Comparison of ENCODE assay signal across 18 cellular contexts in the genomic region with DNA sequence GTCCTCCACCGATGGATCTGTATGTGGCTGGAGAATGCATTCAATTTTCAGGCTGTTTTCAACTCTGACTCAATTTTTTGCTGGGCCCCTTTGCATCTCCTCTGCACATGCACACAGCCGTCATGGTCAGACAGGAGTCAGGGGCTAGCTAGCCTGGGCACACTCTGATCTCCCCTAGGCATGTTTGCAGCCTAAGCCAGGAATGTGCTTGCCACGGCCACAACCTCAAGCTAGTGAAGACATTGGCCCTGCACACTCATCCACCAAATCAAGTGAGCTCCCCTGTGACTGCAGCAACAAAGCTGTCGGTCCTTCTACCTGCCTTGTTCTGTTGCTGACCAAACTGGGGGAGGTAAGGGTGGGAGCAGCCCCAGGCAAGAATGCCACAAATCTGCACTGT.
"Had no signal": no experiment of that assay in that cellular context is flagged by ENCODE, and none has a peak within 500 bp of the region (broad histone marks: within the 10 kb centered on the region; RNA-seq: fewer than 3 reads in every experiment).

No MANE protein-coding gene starts in this region.

- H3K9me3 ChIP-seq: esophagus squamous epithelium, gastrocnemius medialis, heart right ventricle, left lung, lower lobe of right lung had no signal

- H3K36me3 ChIP-seq: esophagus squamous epithelium, gastrocnemius medialis, heart right ventricle, left lung, lower lobe of right lung had no signal

- DNase-seq: dermis blood vessel endothelial cell; dorsolateral prefrontal cortex; effector CD4-positive, alpha-beta T cell; effector memory CD4-positive, alpha-beta T cell; esophagus squamous epithelium; foreskin fibroblast; foreskin melanocyte; gastrocnemius medialis; glutamatergic neuron; head of caudate nucleus; heart right ventricle; hippocampal formation; left cardiac atrium; left lung; left ventricle myocardium superior; lower lobe of right lung; mesenchymal stem cell had no signal

- H3K4me3 ChIP-seq: coronary artery, dorsolateral prefrontal cortex, esophagus squamous epithelium, gastrocnemius medialis, heart right ventricle, left lung, lower lobe of right lung had no signal

- ATAC-seq: gastrocnemius medialis, heart right ventricle, left cardiac atrium, left lung, left ventricle myocardium superior, lower lobe of right lung had no signal

- H3K27me3 ChIP-seq: dorsolateral prefrontal cortex, esophagus squamous epithelium, gastrocnemius medialis, heart right ventricle, left lung had no signal

- H3K27ac ChIP-seq: coronary artery, dorsolateral prefrontal cortex, esophagus squamous epithelium, gastrocnemius medialis, heart right ventricle, left lung, lower lobe of right lung had no signal
